13 cellular contexts compared by ENCODE assay signal in the genomic region with DNA sequence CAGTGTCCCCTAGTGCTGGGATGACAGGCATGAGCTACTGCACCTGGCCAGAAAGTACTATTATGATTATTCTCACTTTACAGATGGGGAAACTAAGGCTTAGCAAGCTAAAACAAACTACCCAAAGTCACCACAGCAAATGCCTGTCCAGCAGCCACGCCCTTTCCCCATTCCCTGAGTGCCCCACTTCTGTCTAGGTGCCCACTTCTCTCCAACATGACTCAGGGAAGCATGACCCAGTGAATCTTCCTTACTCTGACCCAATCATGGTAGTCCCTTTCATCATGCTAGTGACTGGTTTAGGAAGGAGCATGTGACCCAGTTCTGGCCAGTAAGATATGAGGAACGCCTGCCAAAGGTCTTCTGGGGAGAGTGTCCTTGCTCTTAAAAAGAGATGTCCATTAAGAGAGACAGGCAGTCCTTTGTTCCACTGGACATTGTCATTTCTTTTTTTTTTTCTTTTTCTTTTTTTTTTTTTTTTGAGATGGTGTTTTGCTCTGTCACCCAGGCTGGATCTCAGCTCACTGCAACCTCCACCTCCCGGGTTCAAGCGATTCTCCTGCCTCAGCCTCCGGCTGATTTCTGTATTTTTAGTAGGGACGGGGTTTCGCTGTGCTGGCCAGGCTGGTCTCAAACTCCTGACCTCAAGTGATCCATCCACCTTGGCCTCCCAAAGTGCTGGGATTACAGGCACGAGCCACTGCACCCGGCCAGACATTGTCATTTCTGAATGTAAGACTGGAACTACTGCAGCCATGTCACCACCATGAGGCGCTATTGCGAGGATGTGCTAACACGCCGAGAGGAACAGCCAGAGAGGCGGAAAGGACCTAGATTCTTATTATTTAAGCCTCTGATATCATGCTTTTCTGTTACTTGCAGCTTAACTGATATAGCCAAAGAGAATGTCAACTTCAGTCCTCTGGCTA. TPM values are rescaled to one million over a fixed set of nuclear protein-coding genes. Genes with fewer than 3 reads are reported as not detected.
DNase-seq lines count a peak whose midpoint lies in the region; ATAC-seq and TF ChIP-seq lines count a peak whose summit lies in the region.
"Had no signal": no experiment of that assay in that cellular context is flagged by ENCODE, and none has a peak within 500 bp of the region (broad histone marks: within the 10 kb centered on the region; RNA-seq: fewer than 3 reads in every experiment).

No MANE protein-coding gene starts in this region.

- H3K27ac Mint-ChIP-seq in activated CD4-positive, alpha-beta memory T cell treated with anti-CD3 and anti-CD28 coated beads for 36 hours, result no peak overlapping the region
- no peak overlapping the region for H3K27ac Mint-ChIP-seq in activated CD4-positive, alpha-beta memory T cell treated with anti-CD3 and anti-CD28 coated beads, Interleukin-2, amount 10 ng/mL, durations not matched to agents 7 days and 5 days
- no peak overlapping the region for H3K27ac Mint-ChIP-seq in progenitor cell of endocrine pancreas

- no peaks in the 10 kb centered on the region for H3K36me3 Mint-ChIP-seq in activated CD4-positive, alpha-beta memory T cell treated with anti-CD3 and anti-CD28 coated beads for 36 hours
- no peaks in the 10 kb centered on the region for H3K36me3 Mint-ChIP-seq in activated CD4-positive, alpha-beta memory T cell treated with anti-CD3 and anti-CD28 coated beads, Interleukin-2, amount 10 ng/mL, durations not matched to agents 7 days and 5 days (ENCODE audit: low read depth)
- H3K36me3 Mint-ChIP-seq in progenitor cell of endocrine pancreas (ENCODE audit: insufficient read depth), result no peaks in the 10 kb centered on the region

- CTCF ChIA-PET in activated CD4-positive, alpha-beta memory T cell treated with anti-CD3 and anti-CD28 coated beads for 36 hours (lab: Charles Lee), result no interaction called here
- CTCF ChIA-PET in activated CD4-positive, alpha-beta memory T cell treated with anti-CD3 and anti-CD28 coated beads, Interleukin-2, amount 10 ng/mL, durations not matched to agents 7 days and 5 days (lab: Charles Lee), result no interaction called here

- peak; percentile 27 for DNase-seq in activated CD4-positive, alpha-beta memory T cell treated with anti-CD3 and anti-CD28 coated beads for 36 hours
- no peak for DNase-seq in activated CD4-positive, alpha-beta memory T cell treated with anti-CD3 and anti-CD28 coated beads, Interleukin-2, amount 10 ng/mL, durations not matched to agents 7 days and 5 days
- peak; percentile 27 for DNase-seq in KBM-7
- DNase-seq in astrocyte of the cerebellum (ENCODE audit: low read depth), result no peak
- DNase-seq in progenitor cell of endocrine pancreas (ENCODE audit: low spot score, unreplicated experiment), result no peak
- no peak for DNase-seq in central memory CD4-positive, alpha-beta T cell
- no peak for DNase-seq in left lobe of liver (ENCODE audit: low spot score)
- DNase-seq: activated T-cell treated with anti-CD3 and anti-CD28 coated beads, Interleukin-2, amount 50 U/mL, for 1 hour; heart right ventricle; NCI-H446; substantia nigra had no signal

- intact Hi-C loops in activated CD4-positive, alpha-beta memory T cell treated with anti-CD3 and anti-CD28 coated beads for 36 hours (cut with micrococcal nuclease), result no loop called here

- no peaks in the 10 kb centered on the region for H3K27me3 Mint-ChIP-seq in activated CD4-positive, alpha-beta memory T cell treated with anti-CD3 and anti-CD28 coated beads for 36 hours
- H3K27me3 Mint-ChIP-seq in activated CD4-positive, alpha-beta memory T cell treated with anti-CD3 and anti-CD28 coated beads, Interleukin-2, amount 10 ng/mL, durations not matched to agents 7 days and 5 days, result peaks cover 15% of the 10 kb centered on the region
- peaks cover 48% of the 10 kb centered on the region for H3K27me3 Mint-ChIP-seq in progenitor cell of endocrine pancreas

- TF ChIP-seq CTCF in astrocyte of the cerebellum (IDR thresholded peaks at IDR 0.05; ENCODE audit: low read depth, low read length, missing control alignments), result peak; percentile 8
- peak; percentile 26 for TF ChIP-seq CTCF in progenitor cell of endocrine pancreas (IDR thresholded peaks at IDR 0.05; ENCODE audit: unreplicated experiment)

- H3K9me3 Mint-ChIP-seq in activated CD4-positive, alpha-beta memory T cell treated with anti-CD3 and anti-CD28 coated beads for 36 hours, result no peaks in the 10 kb centered on the region
- no peaks in the 10 kb centered on the region for H3K9me3 Mint-ChIP-seq in activated CD4-positive, alpha-beta memory T cell treated with anti-CD3 and anti-CD28 coated beads, Interleukin-2, amount 10 ng/mL, durations not matched to agents 7 days and 5 days
- no peaks in the 10 kb centered on the region for H3K9me3 Mint-ChIP-seq in progenitor cell of endocrine pancreas (ENCODE audit: low read depth)

- H3K4me1 Mint-ChIP-seq in activated CD4-positive, alpha-beta memory T cell treated with anti-CD3 and anti-CD28 coated beads for 36 hours (ENCODE audit: low read depth), result no peaks in the 10 kb centered on the region
- H3K4me1 Mint-ChIP-seq in activated CD4-positive, alpha-beta memory T cell treated with anti-CD3 and anti-CD28 coated beads, Interleukin-2, amount 10 ng/mL, durations not matched to agents 7 days and 5 days, result no peaks in the 10 kb centered on the region
- H3K4me1 Mint-ChIP-seq in progenitor cell of endocrine pancreas (ENCODE audit: low read depth), result no peaks in the 10 kb centered on the region

- POLR2A ChIA-PET in activated CD4-positive, alpha-beta memory T cell treated with anti-CD3 and anti-CD28 coated beads for 36 hours (lab: Charles Lee), result no interaction called here
- POLR2A ChIA-PET in activated CD4-positive, alpha-beta memory T cell treated with anti-CD3 and anti-CD28 coated beads, Interleukin-2, amount 10 ng/mL, durations not matched to agents 7 days and 5 days (lab: Charles Lee), result no interaction called here

- ATAC-seq in GM21526 (IDR thresholded peaks at IDR 0.05; ENCODE audit: low FRiP score, unreplicated experiment) (no peak), left lobe of liver (no peak)
- ATAC-seq: heart right ventricle had no signal

- H3K4me3 ChIP-seq in astrocyte of the cerebellum (ENCODE audit: low read depth, low read length), result no peak overlapping the region
- H3K4me3 ChIP-seq: BLaER1 treated with 17β-estradiol and CSF1 and Interleukin-3, amounts not matched to agents 10 nM and 100 nM; heart right ventricle had no signal

- no peak overlapping the region for H3K4me3 Mint-ChIP-seq in activated CD4-positive, alpha-beta memory T cell treated with anti-CD3 and anti-CD28 coated beads for 36 hours
- no peak overlapping the region for H3K4me3 Mint-ChIP-seq in activated CD4-positive, alpha-beta memory T cell treated with anti-CD3 and anti-CD28 coated beads, Interleukin-2, amount 10 ng/mL, durations not matched to agents 7 days and 5 days
- no peak overlapping the region for H3K4me3 Mint-ChIP-seq in progenitor cell of endocrine pancreas (ENCODE audit: low read depth)

- in situ Hi-C loops in KBM-7 (cut with MboI; ENCODE audit: low pct_unique_long_range_greater_than_20kb, low sequenced_read_pairs), result no loop called here
- in situ Hi-C loops in astrocyte of the cerebellum (cut with HindIII; ENCODE audit: low sequenced_read_pairs), result no loop called here

RNA-seq across cellular contexts. Expression of a gene that starts 19.8 kb away (rescaled TPM):
- not detected for total RNA-seq in activated CD4-positive, alpha-beta memory T cell treated with anti-CD3 and anti-CD28 coated beads for 36 hours
- not detected for total RNA-seq in activated CD4-positive, alpha-beta memory T cell treated with anti-CD3 and anti-CD28 coated beads, Interleukin-2, amount 10 ng/mL, durations not matched to agents 7 days and 5 days
- total RNA-seq in progenitor cell of endocrine pancreas (0.60 and 1.2 TPM in 2 replicates), left lobe of liver (not detected)
- total RNA-seq: heart right ventricle had no signal

RNA-seq across cellular contexts. Expression of a gene that starts 59.6 kb away (rescaled TPM):
- total RNA-seq in activated CD4-positive, alpha-beta memory T cell treated with anti-CD3 and anti-CD28 coated beads for 36 hours, result 10 to 100 TPM; 23.5 to 26.3 TPM
- total RNA-seq in activated CD4-positive, alpha-beta memory T cell treated with anti-CD3 and anti-CD28 coated beads, Interleukin-2, amount 10 ng/mL, durations not matched to agents 7 days and 5 days, result 10 to 100 TPM; 24.0 to 24.9 TPM
- total RNA-seq in progenitor cell of endocrine pancreas (51.1 and 53.7 TPM in 2 replicates), left lobe of liver (27.2 TPM)

Comparison
In these comparisons a context has a peak if more than half of its experiments do, and no peak if none do; other contexts are left out.
1. DNase-seq: peak in activated CD4-positive, alpha-beta memory T cell treated with anti-CD3 and anti-CD28 coated beads for 36 hours (single experiment) and KBM-7 (single experiment); none in activated CD4-positive, alpha-beta memory T cell treated with anti-CD3 and anti-CD28 coated beads, Interleukin-2, amount 10 ng/mL, durations not matched to agents 7 days and 5 days (single experiment), astrocyte of the cerebellum (single experiment), progenitor cell of endocrine pancreas (single experiment), central memory CD4-positive, alpha-beta T cell (single experiment) and left lobe of liver (single experiment).